Comparison of ENCODE assay signal across 34 cellular contexts in genomic region chr1:199847021-199847420, GRCh38.
"Had no signal": no experiment of that assay in that cellular context is flagged by ENCODE, and none has a peak within 500 bp of the region (broad histone marks: within the 10 kb centered on the region; RNA-seq: fewer than 3 reads in every experiment).

No MANE protein-coding gene starts in this region.

- DNase-seq: Karpas-422, Kasumi-1, MG63, MM.1S, MV-4-11, NCI-H1048, NCI-H1092, NCI-H1092 treated with DMSO at 0.1 percent for 48 hours, NCI-H1105, NCI-H1105 treated with DMSO at 0.1 percent for 48 hours, NCI-H1417, NCI-H1417 treated with DMSO at 0.1 percent for 48 hours, NCI-H1436, NCI-H1436 treated with DMSO at 0.1 percent for 48 hours, NCI-H146, NCI-H1694, NCI-H1694 treated with DMSO at 0.1 percent for 48 hours, NCI-H187, NCI-H187 treated with DMSO at 0.1 percent for 48 hours, NCI-H1930, NCI-H2029, NCI-H2029 treated with DMSO at 0.1 percent for 48 hours, NCI-H2081, NCI-H2081 treated with DMSO at 0.1 percent for 48 hours, NCI-H2107, NCI-H2171, NCI-H2171 treated with DMSO at 0.1 percent for 48 hours, NCI-H2227 treated with DMSO at 0.1 percent for 48 hours, NCI-H226, NCI-H345, NCI-H446, NCI-H446 treated with DMSO at 0.1 percent for 48 hours, NCI-H510A, NCI-H510A treated with DMSO at 0.1 percent for 48 hours had no signal

- H3K27me3 ChIP-seq: MG63 had no signal

- H3K4me3 ChIP-seq: MG63 had no signal

- H3K9me3 ChIP-seq: MG63 had no signal

- H3K36me3 ChIP-seq: MG63 had no signal
